In the genomic region with DNA sequence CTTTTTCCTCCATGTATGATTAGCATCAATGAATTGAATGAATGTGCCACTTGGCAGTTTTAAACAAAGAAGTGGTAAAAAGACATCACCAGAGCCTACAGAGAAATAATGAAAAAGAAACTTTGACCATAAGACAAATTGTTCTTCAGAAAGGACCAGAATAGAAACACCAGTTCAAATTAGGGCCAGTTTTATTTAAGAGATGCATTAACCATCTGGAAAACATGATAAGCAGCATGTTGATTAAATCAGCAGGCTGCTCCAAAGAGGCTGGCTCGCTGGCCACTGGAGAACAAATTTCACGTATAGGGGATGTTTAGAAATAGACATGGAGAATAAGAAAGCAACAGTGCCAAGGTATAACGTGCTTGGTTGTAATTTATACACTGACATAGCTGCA, we compare ENCODE assay signal across 16 cellular contexts.
DNase-seq lines count a peak whose midpoint lies in the region; TF ChIP-seq lines count a peak whose summit lies in the region.
"Had no signal": no experiment of that assay in that cellular context is flagged by ENCODE, and none has a peak within 500 bp of the region (broad histone marks: within the 10 kb centered on the region; RNA-seq: fewer than 3 reads in every experiment).

No MANE protein-coding gene starts in this region.

- peak overlapping the region; percentile 47 for H3K27ac Mint-ChIP-seq in mesothelial cell of epicardium
- H3K27ac Mint-ChIP-seq: CD8-positive, alpha-beta T cell; GM23338 had no signal

- no peak overlapping the region for H3K4me3 Mint-ChIP-seq in mesothelial cell of epicardium
- H3K4me3 Mint-ChIP-seq: CD8-positive, alpha-beta T cell; GM23338 had no signal

- no peaks in the 10 kb centered on the region for H3K27me3 Mint-ChIP-seq in mesothelial cell of epicardium (ENCODE audit: low read depth)

- no peak overlapping the region for H3K4me3 ChIP-seq in BE2C (ENCODE audit: low read depth, low read length)
- H3K4me3 ChIP-seq in HAP-1 = no peak overlapping the region
- H3K4me3 ChIP-seq: GM23338, Peyer's patch, SJSA1 had no signal

- DNase-seq in NCI-H1092 treated with DMSO at 0.1 percent for 48 hours (lab: John Stamatoyannopoulos, UW) (peak; percentile 59), NCI-H1092 (lab: John Stamatoyannopoulos, UW) (no peak), BE2C (peak; percentile 21), mesothelial cell of epicardium (ENCODE audit: low spot score in 2 of 2, unreplicated experiment in 2 of 2) (no peak), dermis blood vessel endothelial cell (no peak), HAP-1 (ENCODE audit: low spot score in 2 of 2) (no peak)
- DNase-seq: 8988T; CD8-positive, alpha-beta T cell; GDM1; KG1; NCI-H2171; NCI-H524 treated with DMSO at 0.1 percent for 48 hours had no signal

- no peaks in the 10 kb centered on the region for H3K9me3 ChIP-seq in BE2C
- no peaks in the 10 kb centered on the region for H3K9me3 ChIP-seq in HAP-1
- H3K9me3 ChIP-seq: Peyer's patch, SJSA1 had no signal

- H3K36me3 ChIP-seq in BE2C (no peaks in the 10 kb centered on the region), HAP-1 (replicated peaks) (no peaks in the 10 kb centered on the region)
- H3K36me3 ChIP-seq: Peyer's patch, SJSA1 had no signal

- no peaks in the 10 kb centered on the region for H3K9me3 Mint-ChIP-seq in mesothelial cell of epicardium
- H3K9me3 Mint-ChIP-seq: CD8-positive, alpha-beta T cell had no signal

- peak overlapping the region; percentile 57 for H3K27ac ChIP-seq in VCaP
- H3K27ac ChIP-seq: Peyer's patch, SJSA1 had no signal

- in situ Hi-C loops in HAP-1 (cut with MboI; ENCODE audit: low sequenced_read_pairs) = loop anchor here (25.0 kb wide), 1 partner anchor 479 kb away; no protein-coding TSS in a partner anchor

- H3K4me1 ChIP-seq in BE2C (peaks cover 10% of the 10 kb centered on the region), HAP-1 (no peaks in the 10 kb centered on the region)
- H3K4me1 ChIP-seq: Peyer's patch, SJSA1 had no signal

- no peaks in the 10 kb centered on the region for H3K36me3 Mint-ChIP-seq in mesothelial cell of epicardium

- H3K4me1 Mint-ChIP-seq in mesothelial cell of epicardium = peaks cover 26% of the 10 kb centered on the region

- 0 out of 2 replicates have a peak, but pooled peaks cover 4% of the 10 kb centered on the region for H3K27me3 ChIP-seq in BE2C
- no peaks in the 10 kb centered on the region for H3K27me3 ChIP-seq in HAP-1 (ENCODE audit: low read depth)
- H3K27me3 ChIP-seq: Peyer's patch had no signal

- TF ChIP-seq CTCF in BE2C (IDR thresholded peaks at IDR 0.05; ENCODE audit: low read depth, low read length) (no peak), VCaP (conservative IDR thresholded peaks at IDR 0.05) (no peak), mesothelial cell of epicardium (IDR thresholded peaks at IDR 0.05; ENCODE audit: unreplicated experiment) (no peak)

Comparison
In these comparisons a context has a peak if more than half of its experiments do, and no peak if none do; other contexts are left out.
1. DNase-seq: peak in NCI-H1092 treated with DMSO at 0.1 percent for 48 hours (single experiment) and BE2C (single experiment); none in NCI-H1092 (single experiment), mesothelial cell of epicardium (0 of 2), dermis blood vessel endothelial cell (single experiment) and HAP-1 (0 of 2).